In genomic region chr14:29028973-29029582, GRCh38 we compare ENCODE assay signal across 1 cellular context.
A peak's percentile ranks its signal among the peaks of the same experiment; 100 is the strongest.
TF ChIP-seq lines count a peak whose summit lies in the region.

No MANE protein-coding gene starts in this region.

TF ChIP-seq in HepG2, 621 proteins besides CTCF, POLR2A, EP300 and RAD21 (continued from another document and continues in another):
- TF ChIP-seq, protein P1, sequence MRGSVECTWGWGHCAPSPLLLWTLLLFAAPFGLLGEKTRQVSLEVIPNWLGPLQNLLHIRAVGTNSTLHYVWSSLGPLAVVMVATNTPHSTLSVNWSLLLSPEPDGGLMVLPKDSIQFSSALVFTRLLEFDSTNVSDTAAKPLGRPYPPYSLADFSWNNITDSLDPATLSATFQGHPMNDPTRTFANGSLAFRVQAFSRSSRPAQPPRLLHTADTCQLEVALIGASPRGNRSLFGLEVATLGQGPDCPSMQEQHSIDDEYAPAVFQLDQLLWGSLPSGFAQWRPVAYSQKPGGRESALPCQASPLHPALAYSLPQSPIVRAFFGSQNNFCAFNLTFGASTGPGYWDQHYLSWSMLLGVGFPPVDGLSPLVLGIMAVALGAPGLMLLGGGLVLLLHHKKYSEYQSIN (CRISPR knock-in tag; IDR thresholded peaks at IDR 0.05; ENCODE audit: borderline replicate concordance), result no peak
- TF ChIP-seq FOXC1 (CRISPR knock-in tag; IDR thresholded peaks at IDR 0.05; ENCODE audit: borderline replicate concordance) (peak; percentile 97), ZBTB7A (CRISPR knock-in tag; IDR thresholded peaks at IDR 0.05) (no peak; the same call in 1 of the 2 replicates), POGZ (CRISPR knock-in tag; IDR thresholded peaks at IDR 0.05) (peak; percentile 100), FOXJ3 (CRISPR knock-in tag; IDR thresholded peaks at IDR 0.05; ENCODE audit: borderline replicate concordance) (peak; percentile 97), MED13 (CRISPR knock-in tag; IDR thresholded peaks at IDR 0.05) (0 out of 2 replicates have a peak, but pooled peaks have one; percentile 55), ZFP36 (IDR thresholded peaks at IDR 0.05; ENCODE audit: borderline replicate concordance, low read depth, low read length, partially characterized antibody) (peak; percentile 27), RBM39 (IDR thresholded peaks at IDR 0.05; ENCODE audit: low read depth, low read length, poor library complexity, severe bottlenecking) (peak; percentile 51), KDM2A (CRISPR knock-in tag; IDR thresholded peaks at IDR 0.05; ENCODE audit: borderline replicate concordance, low read depth) (peak; percentile 85), PPARG (CRISPR knock-in tag; conservative IDR thresholded peaks at IDR 0.05) (peak; percentile 45; the same call in 1 of the 2 replicates), DNMT3B (CRISPR knock-in tag; conservative IDR thresholded peaks at IDR 0.05) (peak; percentile 97), ZNF317 (CRISPR knock-in tag; IDR thresholded peaks at IDR 0.05) (peak; percentile 79; the same call in 1 of the 2 replicates), ISL2 (CRISPR knock-in tag; IDR thresholded peaks at IDR 0.05) (peak; percentile 90), BATF2 (CRISPR knock-in tag; IDR thresholded peaks at IDR 0.05) (no peak), SALL2 (CRISPR knock-in tag; IDR thresholded peaks at IDR 0.05) (peak; percentile 48), ZNF142 (CRISPR knock-in tag; IDR thresholded peaks at IDR 0.05) (peak; percentile 91), SP1 (IDR thresholded peaks at IDR 0.05) (no peak), SP1 (CRISPR knock-in tag; IDR thresholded peaks at IDR 0.05) (peak; percentile 52; the same call in 1 of the 2 replicates), PRDM15 (CRISPR knock-in tag; IDR thresholded peaks at IDR 0.05) (no peak), PHB2 (IDR thresholded peaks at IDR 0.05; ENCODE audit: partially characterized antibody) (no peak), ZNF563 (CRISPR knock-in tag; IDR thresholded peaks at IDR 0.05) (peak; percentile 69; the same call in 1 of the 2 replicates), ZNF766 (CRISPR knock-in tag; IDR thresholded peaks at IDR 0.05; ENCODE audit: borderline replicate concordance) (0 out of 2 replicates have a peak, but pooled peaks have one; percentile 94)
- TF ChIP-seq, protein P2, sequence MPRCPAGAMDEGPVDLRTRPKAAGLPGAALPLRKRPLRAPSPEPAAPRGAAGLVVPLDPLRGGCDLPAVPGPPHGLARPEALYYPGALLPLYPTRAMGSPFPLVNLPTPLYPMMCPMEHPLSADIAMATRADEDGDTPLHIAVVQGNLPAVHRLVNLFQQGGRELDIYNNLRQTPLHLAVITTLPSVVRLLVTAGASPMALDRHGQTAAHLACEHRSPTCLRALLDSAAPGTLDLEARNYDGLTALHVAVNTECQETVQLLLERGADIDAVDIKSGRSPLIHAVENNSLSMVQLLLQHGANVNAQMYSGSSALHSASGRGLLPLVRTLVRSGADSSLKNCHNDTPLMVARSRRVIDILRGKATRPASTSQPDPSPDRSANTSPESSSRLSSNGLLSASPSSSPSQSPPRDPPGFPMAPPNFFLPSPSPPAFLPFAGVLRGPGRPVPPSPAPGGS (CRISPR knock-in tag; IDR thresholded peaks at IDR 0.05), result no peak; the same call in 1 of the 2 replicates
- TF ChIP-seq, protein P3, sequence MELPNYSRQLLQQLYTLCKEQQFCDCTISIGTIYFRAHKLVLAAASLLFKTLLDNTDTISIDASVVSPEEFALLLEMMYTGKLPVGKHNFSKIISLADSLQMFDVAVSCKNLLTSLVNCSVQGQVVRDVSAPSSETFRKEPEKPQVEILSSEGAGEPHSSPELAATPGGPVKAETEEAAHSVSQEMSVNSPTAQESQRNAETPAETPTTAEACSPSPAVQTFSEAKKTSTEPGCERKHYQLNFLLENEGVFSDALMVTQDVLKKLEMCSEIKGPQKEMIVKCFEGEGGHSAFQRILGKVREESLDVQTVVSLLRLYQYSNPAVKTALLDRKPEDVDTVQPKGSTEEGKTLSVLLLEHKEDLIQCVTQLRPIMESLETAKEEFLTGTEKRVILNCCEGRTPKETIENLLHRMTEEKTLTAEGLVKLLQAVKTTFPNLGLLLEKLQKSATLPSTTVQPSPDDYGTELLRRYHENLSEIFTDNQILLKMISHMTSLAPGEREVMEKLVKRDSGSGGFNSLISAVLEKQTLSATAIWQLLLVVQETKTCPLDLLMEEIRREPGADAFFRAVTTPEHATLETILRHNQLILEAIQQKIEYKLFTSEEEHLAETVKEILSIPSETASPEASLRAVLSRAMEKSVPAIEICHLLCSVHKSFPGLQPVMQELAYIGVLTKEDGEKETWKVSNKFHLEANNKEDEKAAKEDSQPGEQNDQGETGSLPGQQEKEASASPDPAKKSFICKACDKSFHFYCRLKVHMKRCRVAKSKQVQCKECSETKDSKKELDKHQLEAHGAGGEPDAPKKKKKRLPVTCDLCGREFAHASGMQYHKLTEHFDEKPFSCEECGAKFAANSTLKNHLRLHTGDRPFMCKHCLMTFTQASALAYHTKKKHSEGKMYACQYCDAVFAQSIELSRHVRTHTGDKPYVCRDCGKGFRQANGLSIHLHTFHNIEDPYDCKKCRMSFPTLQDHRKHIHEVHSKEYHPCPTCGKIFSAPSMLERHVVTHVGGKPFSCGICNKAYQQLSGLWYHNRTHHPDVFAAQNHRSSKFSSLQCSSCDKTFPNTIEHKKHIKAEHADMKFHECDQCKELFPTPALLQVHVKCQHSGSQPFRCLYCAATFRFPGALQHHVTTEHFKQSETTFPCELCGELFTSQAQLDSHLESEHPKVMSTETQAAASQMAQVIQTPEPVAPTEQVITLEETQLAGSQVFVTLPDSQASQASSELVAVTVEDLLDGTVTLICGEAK (IDR thresholded peaks at IDR 0.05), result no peak
- TF ChIP-seq, protein P3 (CRISPR knock-in tag; IDR thresholded peaks at IDR 0.05), result no peak; the same call in 1 of the 2 replicates
- TF ChIP-seq, protein P4, sequence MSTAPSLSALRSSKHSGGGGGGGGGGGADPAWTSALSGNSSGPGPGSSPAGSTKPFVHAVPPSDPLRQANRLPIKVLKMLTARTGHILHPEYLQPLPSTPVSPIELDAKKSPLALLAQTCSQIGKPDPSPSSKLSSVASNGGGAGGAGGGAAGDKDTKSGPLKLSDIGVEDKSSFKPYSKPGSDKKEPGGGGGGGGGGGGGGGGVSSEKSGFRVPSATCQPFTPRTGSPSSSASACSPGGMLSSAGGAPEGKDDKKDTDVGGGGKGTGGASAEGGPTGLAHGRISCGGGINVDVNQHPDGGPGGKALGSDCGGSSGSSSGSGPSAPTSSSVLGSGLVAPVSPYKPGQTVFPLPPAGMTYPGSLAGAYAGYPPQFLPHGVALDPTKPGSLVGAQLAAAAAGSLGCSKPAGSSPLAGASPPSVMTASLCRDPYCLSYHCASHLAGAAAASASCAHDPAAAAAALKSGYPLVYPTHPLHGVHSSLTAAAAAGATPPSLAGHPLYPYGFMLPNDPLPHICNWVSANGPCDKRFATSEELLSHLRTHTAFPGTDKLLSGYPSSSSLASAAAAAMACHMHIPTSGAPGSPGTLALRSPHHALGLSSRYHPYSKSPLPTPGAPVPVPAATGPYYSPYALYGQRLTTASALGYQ (CRISPR knock-in tag; IDR thresholded peaks at IDR 0.05), result peak; percentile 95
- TF ChIP-seq, protein P5, sequence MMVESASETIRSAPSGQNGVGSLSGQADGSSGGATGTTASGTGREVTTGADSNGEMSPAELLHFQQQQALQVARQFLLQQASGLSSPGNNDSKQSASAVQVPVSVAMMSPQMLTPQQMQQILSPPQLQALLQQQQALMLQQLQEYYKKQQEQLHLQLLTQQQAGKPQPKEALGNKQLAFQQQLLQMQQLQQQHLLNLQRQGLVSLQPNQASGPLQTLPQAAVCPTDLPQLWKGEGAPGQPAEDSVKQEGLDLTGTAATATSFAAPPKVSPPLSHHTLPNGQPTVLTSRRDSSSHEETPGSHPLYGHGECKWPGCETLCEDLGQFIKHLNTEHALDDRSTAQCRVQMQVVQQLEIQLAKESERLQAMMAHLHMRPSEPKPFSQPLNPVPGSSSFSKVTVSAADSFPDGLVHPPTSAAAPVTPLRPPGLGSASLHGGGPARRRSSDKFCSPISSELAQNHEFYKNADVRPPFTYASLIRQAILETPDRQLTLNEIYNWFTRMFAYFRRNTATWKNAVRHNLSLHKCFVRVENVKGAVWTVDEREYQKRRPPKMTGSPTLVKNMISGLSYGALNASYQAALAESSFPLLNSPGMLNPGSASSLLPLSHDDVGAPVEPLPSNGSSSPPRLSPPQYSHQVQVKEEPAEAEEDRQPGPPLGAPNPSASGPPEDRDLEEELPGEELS (CRISPR knock-in tag; IDR thresholded peaks at IDR 0.05), result peak; percentile 91
